Comparison of ENCODE assay signal across 34 cellular contexts in the genomic region with DNA sequence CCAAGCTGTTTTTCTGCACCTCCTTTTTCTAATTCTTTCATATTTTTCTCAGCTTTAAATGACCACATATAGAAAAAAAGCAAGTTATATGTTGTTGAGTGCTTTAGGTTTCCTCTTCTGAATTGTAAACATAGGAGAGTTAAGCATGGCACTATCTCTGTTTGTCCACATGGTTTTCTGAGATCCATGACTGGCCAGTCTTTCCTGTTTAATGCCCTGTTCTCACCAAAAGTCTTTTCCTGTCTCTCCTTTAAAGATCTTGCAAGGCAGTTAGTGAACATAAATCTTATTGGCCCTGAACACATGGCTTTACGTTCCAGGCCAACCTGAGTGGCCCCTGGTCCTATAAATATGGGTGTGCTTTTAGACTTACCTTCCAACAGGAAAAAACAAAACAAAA. TPM values are rescaled to one million over a fixed set of nuclear protein-coding genes. Genes with fewer than 3 reads are reported as not detected.
"Had no signal": no experiment of that assay in that cellular context is flagged by ENCODE, and none has a peak within 500 bp of the region (broad histone marks: within the 10 kb centered on the region; RNA-seq: fewer than 3 reads in every experiment).

No MANE protein-coding gene starts in this region.

- FAIRE-seq: colon, endometrium, keratinocyte had no signal

- H3K27me3 ChIP-seq: gastrocnemius medialis, sigmoid colon, testis, upper lobe of left lung, uterus had no signal

- H3K27ac ChIP-seq: epithelial cell of prostate, gastrocnemius medialis, neutrophil, psoas muscle, sigmoid colon, testis, tibial artery, upper lobe of left lung, uterus had no signal

- H3K4me1 ChIP-seq: gastrocnemius medialis, psoas muscle, sigmoid colon, testis, tibial artery, uterus had no signal

- DNase-seq: effector memory CD4-positive, alpha-beta T cell; foreskin fibroblast; gastrocnemius medialis; head of caudate nucleus; left ventricle myocardium superior; mucosa of descending colon; naive B cell; psoas muscle; right cardiac atrium; sigmoid colon; stimulated activated CD4-positive, alpha-beta T cell treated with anti-CD3 and anti-CD28 coated beads, Interleukin-2, amount 100 ng/mL, for 24 hours; stimulated activated CD4-positive, alpha-beta T cell treated with anti-CD3 and anti-CD28 coated beads, Interleukin-4, amount 100 ng/mL, for 24 hours; stimulated activated naive CD4-positive, alpha-beta T cell treated with Interleukin-2 at 50 U/mL for 16 hours; substantia nigra; testis; tibial artery; upper lobe of left lung; uterus had no signal

- H3K27ac Mint-ChIP-seq: memory B cell; natural killer cell treated with Interleukin-12 subunit alpha and Interleukin-12 subunit beta and Interleukin-15 and Interleukin-18, amount 100 ng/mL, for 72 hours; stimulated activated effector memory CD8-positive, alpha-beta T cell treated with anti-CD3 and anti-CD28 coated beads, Interleukin-12 subunit alpha, Interleukin-12 subunit beta, amount 100 ng/mL, for 72 hours had no signal

- ATAC-seq: esophagus mucosa; gastrocnemius medialis; left ventricle myocardium superior; mucosa of descending colon; psoas muscle; right cardiac atrium; stimulated activated effector memory CD8-positive, alpha-beta T cell treated with anti-CD3 and anti-CD28 coated beads, Interleukin-12 subunit alpha, Interleukin-12 subunit beta, amount 100 ng/mL, for 72 hours had no signal

- H3K9me3 ChIP-seq: gastrocnemius medialis, mucosa of descending colon, neutrophil, psoas muscle, sigmoid colon, testis, tibial artery, upper lobe of left lung, uterus had no signal

- H3K9me3 Mint-ChIP-seq: memory B cell; naive B cell; natural killer cell treated with Interleukin-12 subunit alpha and Interleukin-12 subunit beta and Interleukin-15 and Interleukin-18, amount 100 ng/mL, for 72 hours; neural crest cell; stimulated activated effector memory CD8-positive, alpha-beta T cell treated with anti-CD3 and anti-CD28 coated beads, Interleukin-12 subunit alpha, Interleukin-12 subunit beta, amount 100 ng/mL, for 72 hours had no signal

- H3K4me3 ChIP-seq: gastrocnemius medialis, lung, mucosa of descending colon, psoas muscle, sigmoid colon, testis, tibial artery, upper lobe of left lung, uterus had no signal

- H3K4me1 Mint-ChIP-seq: memory B cell; naive B cell; neural crest cell; stimulated activated effector memory CD8-positive, alpha-beta T cell treated with anti-CD3 and anti-CD28 coated beads, Interleukin-12 subunit alpha, Interleukin-12 subunit beta, amount 100 ng/mL, for 72 hours had no signal

- H3K4me3 Mint-ChIP-seq: memory B cell; naive B cell; natural killer cell treated with Interleukin-12 subunit alpha and Interleukin-12 subunit beta and Interleukin-15 and Interleukin-18, amount 100 ng/mL, for 72 hours; neural crest cell; stimulated activated effector memory CD8-positive, alpha-beta T cell treated with anti-CD3 and anti-CD28 coated beads, Interleukin-12 subunit alpha, Interleukin-12 subunit beta, amount 100 ng/mL, for 72 hours had no signal

- H3K36me3 ChIP-seq: gastrocnemius medialis, neutrophil, sigmoid colon, tibial artery, upper lobe of left lung, uterus had no signal

- H3K36me3 Mint-ChIP-seq: memory B cell; naive B cell; natural killer cell treated with Interleukin-12 subunit alpha and Interleukin-12 subunit beta and Interleukin-15 and Interleukin-18, amount 100 ng/mL, for 72 hours; stimulated activated effector memory CD8-positive, alpha-beta T cell treated with anti-CD3 and anti-CD28 coated beads, Interleukin-12 subunit alpha, Interleukin-12 subunit beta, amount 100 ng/mL, for 72 hours had no signal

RNA-seq across cellular contexts. Expression of a gene that starts 19.4 kb away (rescaled TPM):
- total RNA-seq: esophagus mucosa; gastrocnemius medialis; glomerular endothelial cell; left ventricle myocardium superior; lung; mucosa of descending colon; natural killer cell treated with Interleukin-12 subunit alpha and Interleukin-12 subunit beta and Interleukin-15 and Interleukin-18, amount 100 ng/mL, for 72 hours; omental fat pad; renal cortical epithelial cell; right cardiac atrium; sigmoid colon; skeletal muscle tissue; upper lobe of left lung had no signal
- polyA plus RNA-seq: keratinocyte, psoas muscle, right cardiac atrium had no signal

RNA-seq across cellular contexts. Expression of a gene that starts 25.2 kb away (rescaled TPM):
- total RNA-seq: cerebellum; esophagus mucosa; gastrocnemius medialis; glomerular endothelial cell; left ventricle myocardium superior; lung; mucosa of descending colon; natural killer cell treated with Interleukin-12 subunit alpha and Interleukin-12 subunit beta and Interleukin-15 and Interleukin-18, amount 100 ng/mL, for 72 hours; neural crest cell; omental fat pad; psoas muscle; renal cortical epithelial cell; right cardiac atrium; sigmoid colon; skeletal muscle tissue; upper lobe of left lung; uterus had no signal
- polyA plus RNA-seq: keratinocyte, psoas muscle, right cardiac atrium, sigmoid colon had no signal

RNA-seq across cellular contexts. Expression of a gene that starts 28.6 kb away (rescaled TPM):
- total RNA-seq: gastrocnemius medialis; glomerular endothelial cell; natural killer cell treated with Interleukin-12 subunit alpha and Interleukin-12 subunit beta and Interleukin-15 and Interleukin-18, amount 100 ng/mL, for 72 hours; psoas muscle; right cardiac atrium; sigmoid colon; skeletal muscle tissue had no signal
- polyA plus RNA-seq: right cardiac atrium had no signal

RNA-seq across cellular contexts. Expression of a gene that starts 48.0 kb away (rescaled TPM):
- total RNA-seq: gastrocnemius medialis; natural killer cell treated with Interleukin-12 subunit alpha and Interleukin-12 subunit beta and Interleukin-15 and Interleukin-18, amount 100 ng/mL, for 72 hours had no signal
